9 cellular contexts compared by ENCODE assay signal in the genomic region with DNA sequence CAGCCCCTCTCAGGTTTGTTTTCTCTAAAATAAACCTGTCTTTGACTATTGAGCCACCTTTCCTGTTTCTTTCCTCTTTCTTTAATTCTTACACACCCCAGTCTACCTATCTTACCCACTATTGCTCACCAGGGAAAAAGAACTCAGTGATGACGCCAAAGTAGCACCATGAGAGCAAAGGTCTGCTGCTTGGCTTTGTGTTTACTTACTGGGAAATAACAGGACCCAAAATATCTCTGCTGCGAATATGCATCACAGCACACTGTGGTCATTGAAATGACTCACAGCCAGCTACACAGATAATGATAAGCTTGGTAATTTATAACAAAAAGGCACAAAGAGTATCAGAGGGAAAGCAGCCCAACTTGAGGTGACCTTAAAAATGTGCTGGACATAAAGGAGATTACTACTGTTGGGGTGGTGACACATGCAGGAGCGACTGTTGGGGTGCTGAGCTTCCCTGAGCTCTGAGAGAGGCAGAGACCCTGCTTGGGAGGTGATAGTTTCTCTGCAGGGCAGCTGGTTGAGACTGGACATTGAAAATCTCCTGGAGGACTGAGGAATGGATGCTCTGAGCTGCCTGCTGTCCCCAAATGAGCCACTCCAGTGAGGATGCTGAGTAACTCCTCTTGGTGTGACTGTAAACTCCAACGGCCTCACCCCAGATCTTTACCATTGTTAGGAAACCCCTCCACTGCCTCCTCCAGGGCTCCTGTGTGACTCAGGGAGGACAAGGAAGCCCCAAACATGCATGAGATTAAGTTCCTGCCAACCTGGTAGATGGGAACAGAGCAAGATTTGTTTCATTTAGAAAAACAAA. TPM values are rescaled to one million over a fixed set of nuclear protein-coding genes. Genes with fewer than 3 reads are reported as not detected.
A peak's percentile ranks its signal among the peaks of the same experiment; 100 is the strongest.
DNase-seq lines count a peak whose midpoint lies in the region; ATAC-seq and FAIRE-seq lines count a peak whose summit lies in the region.
"Had no signal": no experiment of that assay in that cellular context is flagged by ENCODE, and none has a peak within 500 bp of the region (broad histone marks: within the 10 kb centered on the region; RNA-seq: fewer than 3 reads in every experiment).

No MANE protein-coding gene starts in this region.

- ATAC-seq in HG03439 (IDR thresholded peaks at IDR 0.05; ENCODE audit: unreplicated experiment) (peak; percentile 62), GM21576 (IDR thresholded peaks at IDR 0.05; ENCODE audit: unreplicated experiment) (no peak)

- H3K27me3 ChIP-seq in endocrine pancreas (ENCODE audit: control insufficient read depth, insufficient read depth, low read length) (no peaks in the 10 kb centered on the region), small intestine (ENCODE audit: control insufficient read depth in 2 of 2, insufficient read depth in 2 of 2, low read length in 2 of 2) (no peaks in the 10 kb centered on the region)

- H3K27me3 Mint-ChIP-seq in activated T-cell treated with anti-CD3 and anti-CD28 coated beads, Interleukin-2, amount 50 U/mL, for 24 hours = no peaks in the 10 kb centered on the region
- H3K27me3 Mint-ChIP-seq: CD4-positive, CD25-positive, alpha-beta regulatory T cell had no signal

- H3K9me3 ChIP-seq in endocrine pancreas (ENCODE audit: control insufficient read depth, low read length) = no peaks in the 10 kb centered on the region
- no peaks in the 10 kb centered on the region for H3K9me3 ChIP-seq in small intestine (ENCODE audit: control insufficient read depth, low read depth)

- H3K4me1 Mint-ChIP-seq in activated T-cell treated with anti-CD3 and anti-CD28 coated beads, Interleukin-2, amount 50 U/mL, for 24 hours (ENCODE audit: low read depth) = no peaks in the 10 kb centered on the region
- H3K4me1 Mint-ChIP-seq: CD4-positive, CD25-positive, alpha-beta regulatory T cell had no signal

- H3K36me3 ChIP-seq in endocrine pancreas (ENCODE audit: control insufficient read depth, insufficient read depth, low read length) = no peaks in the 10 kb centered on the region
- no peaks in the 10 kb centered on the region for H3K36me3 ChIP-seq in small intestine (ENCODE audit: control insufficient read depth in 2 of 2, insufficient read depth in 2 of 2, low read length in 2 of 2)

- H3K4me1 ChIP-seq in endocrine pancreas (ENCODE audit: control insufficient read depth, insufficient read depth, low read length) (peaks cover 4% of the 10 kb centered on the region), small intestine (ENCODE audit: control insufficient read depth in 2 of 2, insufficient read depth in 1 of 2, low read depth in 1 of 2, low read length in 1 of 2) (peaks cover 4% of the 10 kb centered on the region in 2 donors)

- H3K27ac Mint-ChIP-seq in activated T-cell treated with anti-CD3 and anti-CD28 coated beads, Interleukin-2, amount 50 U/mL, for 24 hours = no peak overlapping the region

- peak; percentile 12 for DNase-seq in activated T-cell treated with anti-CD3 and anti-CD28 coated beads, Interleukin-2, amount 50 U/mL, for 24 hours
- no peak for DNase-seq in activated T-cell treated with anti-CD3 and anti-CD28 coated beads, Interleukin-2, amount 50 U/mL, for 1 hour
- DNase-seq in small intestine (peak; percentile 95), caudate nucleus (lab: John Stamatoyannopoulos, UW) (no peak)
- DNase-seq in activated naive CD4-positive, alpha-beta T cell treated with Interleukin-2 at 50 U/mL for 16 hours = no peak
- DNase-seq: CD4-positive, CD25-positive, alpha-beta regulatory T cell had no signal

- no peaks in the 10 kb centered on the region for H3K9me3 Mint-ChIP-seq in activated T-cell treated with anti-CD3 and anti-CD28 coated beads, Interleukin-2, amount 50 U/mL, for 24 hours
- H3K9me3 Mint-ChIP-seq: CD4-positive, CD25-positive, alpha-beta regulatory T cell had no signal

- peak overlapping the region; percentile 26 for H3K9ac ChIP-seq in endocrine pancreas (ENCODE audit: control insufficient read depth, insufficient read depth, low read length)

- H3K27ac ChIP-seq in small intestine (ENCODE audit: low read depth in 1 of 2, low read length in 1 of 2) (peak overlapping the region; percentile 30 to 78), caudate nucleus (ENCODE audit: low read depth, low read length) (no peak overlapping the region)

- no peak overlapping the region for H3K4me3 Mint-ChIP-seq in activated T-cell treated with anti-CD3 and anti-CD28 coated beads, Interleukin-2, amount 50 U/mL, for 24 hours
- H3K4me3 Mint-ChIP-seq: CD4-positive, CD25-positive, alpha-beta regulatory T cell had no signal

- WGBS in small intestine, 3 donors = 13 to 39% (median 31%) methylated on average over 4 of the region's 4 CpGs

- no peaks in the 10 kb centered on the region for H3K36me3 Mint-ChIP-seq in activated T-cell treated with anti-CD3 and anti-CD28 coated beads, Interleukin-2, amount 50 U/mL, for 24 hours (ENCODE audit: low read depth)

- H3K4me3 ChIP-seq in endocrine pancreas (ENCODE audit: control insufficient read depth, insufficient read depth, low read length) = no peak overlapping the region
- H3K4me3 ChIP-seq in small intestine (ENCODE audit: low read depth in 1 of 2, low read length in 2 of 2) = no peak overlapping the region

- no peak for FAIRE-seq in small intestine (lab: Jason Lieb, UNC)

RNA-seq across cellular contexts. Expression of a gene that starts 14.5 kb away (rescaled TPM):
- polyA plus RNA-seq in small intestine = under 1 TPM; 0.04 to 0.67 (median 0.27) TPM

RNA-seq across cellular contexts. Expression of a gene that starts 25.9 kb away (rescaled TPM):
- polyA plus RNA-seq in small intestine = 10 to 100 TPM; 17.0 to 27.1 (median 17.9) TPM

RNA-seq across cellular contexts. Expression of a gene that starts 26.1 kb away (rescaled TPM):
- polyA plus RNA-seq in small intestine = 1 to 10 TPM; 5.1 to 9.7 (median 8.4) TPM

Comparison
In these comparisons a context has a peak if more than half of its experiments do, and no peak if none do; other contexts are left out.
1. DNase-seq: peak in activated T-cell treated with anti-CD3 and anti-CD28 coated beads, Interleukin-2, amount 50 U/mL, for 24 hours (single experiment) and small intestine (single experiment); none in activated T-cell treated with anti-CD3 and anti-CD28 coated beads, Interleukin-2, amount 50 U/mL, for 1 hour (single experiment), caudate nucleus (0 of 61) and activated naive CD4-positive, alpha-beta T cell treated with Interleukin-2 at 50 U/mL for 16 hours (single experiment).